ENCODE assay signal across 35 cellular contexts in genomic region chr3:15214758-15215157, GRCh38.
"Had no signal": no experiment of that assay in that cellular context is flagged by ENCODE, and none has a peak within 500 bp of the region (broad histone marks: within the 10 kb centered on the region; RNA-seq: fewer than 3 reads in every experiment).

No MANE protein-coding gene starts in this region.

- H3K4me3 ChIP-seq: ascending aorta, breast epithelium, cardiac muscle cell, colonic mucosa, dorsolateral prefrontal cortex, gastrocnemius medialis had no signal

- H3K27ac Mint-ChIP-seq: activated B cell treated with CpG ODN at 0.5 μM for 24 hours; activated CD8-positive, alpha-beta T cell treated with anti-CD3 and anti-CD28 coated beads for 36 hours; activated naive CD4-positive, alpha-beta T cell treated with anti-CD3 and anti-CD28 coated beads, Interleukin-2, amount 10 ng/mL, durations not matched to agents 7 days and 5 days; activated naive CD8-positive, alpha-beta T cell treated with anti-CD3 and anti-CD28 coated beads, Interleukin-2, amount 10 ng/mL, durations not matched to agents 7 days and 5 days; activated T-helper 1 cell treated with anti-CD3 and anti-CD28 coated beads, Interleukin-12 subunit alpha, Interleukin-12 subunit beta, Interleukin-2, Interleukin-4 antibody, amounts not matched to agents 30 ng/mL and 10 ng/mL and 1 ng/mL, durations not matched to agents 14 hours and 24 hours and 36 hours; activated T-helper 2 cell treated with anti-CD3 and anti-CD28 coated beads, Interferon-gamma antibody, Interleukin-2, Interleukin-4, amounts not matched to agents 10 μg/mL and 5 μg/mL and 100 μg/mL, durations not matched to agents 14 hours and 24 hours and 36 hours; brain; endodermal cell; T-cell; T-helper 1 cell treated with Interleukin-12 subunit alpha and Interleukin-12 subunit beta and Interleukin-4 antibody, amounts not matched to agents 30 μg/mL and 1 μg/mL, for 36 hours; T-helper 2 cell treated with Interferon-gamma antibody and Interleukin-4, amounts not matched to agents 5 μg/mL and 100 μg/mL, for 36 hours had no signal

- H3K27me3 Mint-ChIP-seq: activated B cell treated with CpG ODN at 0.5 μM for 24 hours; activated CD8-positive, alpha-beta T cell treated with anti-CD3 and anti-CD28 coated beads for 36 hours; activated naive CD4-positive, alpha-beta T cell treated with anti-CD3 and anti-CD28 coated beads, Interleukin-2, amount 10 ng/mL, durations not matched to agents 7 days and 5 days; activated naive CD8-positive, alpha-beta T cell treated with anti-CD3 and anti-CD28 coated beads, Interleukin-2, amount 10 ng/mL, durations not matched to agents 7 days and 5 days; brain; T-cell had no signal

- H3K27me3 ChIP-seq: ascending aorta, breast epithelium, cardiac muscle cell, colonic mucosa, dorsolateral prefrontal cortex, foreskin keratinocyte, gastrocnemius medialis had no signal

- H3K4me1 Mint-ChIP-seq: endodermal cell had no signal

- H3K9me3 Mint-ChIP-seq: activated B cell treated with CpG ODN at 0.5 μM for 24 hours; activated CD8-positive, alpha-beta T cell treated with anti-CD3 and anti-CD28 coated beads for 36 hours; activated naive CD4-positive, alpha-beta T cell treated with anti-CD3 and anti-CD28 coated beads, Interleukin-2, amount 10 ng/mL, durations not matched to agents 7 days and 5 days; activated naive CD4-positive, alpha-beta T cell treated with anti-CD3 and anti-CD28 coated beads, Interleukin-2, amount 50 U/mL, for 72 hours; activated naive CD8-positive, alpha-beta T cell treated with anti-CD3 and anti-CD28 coated beads, Interleukin-2, amount 10 ng/mL, durations not matched to agents 7 days and 5 days; activated T-cell treated with anti-CD3 and anti-CD28 coated beads, Interleukin-2, amount 50 U/mL, for 4 hours; activated T-helper 1 cell treated with anti-CD3 and anti-CD28 coated beads, Interleukin-12 subunit alpha, Interleukin-12 subunit beta, Interleukin-2, Interleukin-4 antibody, amounts not matched to agents 30 ng/mL and 10 ng/mL and 1 ng/mL, durations not matched to agents 14 hours and 24 hours and 36 hours; activated T-helper 2 cell treated with anti-CD3 and anti-CD28 coated beads, Interferon-gamma antibody, Interleukin-2, Interleukin-4, amounts not matched to agents 10 μg/mL and 5 μg/mL and 100 μg/mL, durations not matched to agents 14 hours and 24 hours and 36 hours; brain; endodermal cell; T-cell; T-helper 1 cell treated with Interleukin-12 subunit alpha and Interleukin-12 subunit beta and Interleukin-4 antibody, amounts not matched to agents 30 μg/mL and 1 μg/mL, for 36 hours; T-helper 2 cell treated with Interferon-gamma antibody and Interleukin-4, amounts not matched to agents 5 μg/mL and 100 μg/mL, for 36 hours had no signal

- H3K27ac ChIP-seq: ascending aorta, breast epithelium, cardiac muscle cell, colonic mucosa, dorsolateral prefrontal cortex, foreskin keratinocyte, WERI-Rb-1 had no signal

- H3K9me3 ChIP-seq: ascending aorta, breast epithelium, colonic mucosa, gastrocnemius medialis had no signal

- H3K4me1 ChIP-seq: breast epithelium, colonic mucosa, foreskin keratinocyte had no signal

- ATAC-seq: activated CD4-positive, CD25-positive, alpha-beta regulatory T cell treated with anti-CD3 and anti-CD28 coated beads, Interleukin-2, amount 50 U/mL, for 24 hours; activated CD8-positive, alpha-beta T cell treated with anti-CD3 and anti-CD28 coated beads for 36 hours; activated naive CD4-positive, alpha-beta T cell treated with anti-CD3 and anti-CD28 coated beads, Interleukin-2, amount 50 U/mL, for 72 hours; activated T-cell treated with anti-CD3 and anti-CD28 coated beads, Interleukin-2, amount 50 U/mL, for 4 hours; esophagus mucosa; foreskin keratinocyte; gastrocnemius medialis; T-cell had no signal

- H3K4me3 Mint-ChIP-seq: activated B cell treated with CpG ODN at 0.5 μM for 24 hours; activated CD8-positive, alpha-beta T cell treated with anti-CD3 and anti-CD28 coated beads for 36 hours; activated naive CD4-positive, alpha-beta T cell treated with anti-CD3 and anti-CD28 coated beads, Interleukin-2, amount 10 ng/mL, durations not matched to agents 7 days and 5 days; activated naive CD8-positive, alpha-beta T cell treated with anti-CD3 and anti-CD28 coated beads, Interleukin-2, amount 10 ng/mL, durations not matched to agents 7 days and 5 days; activated T-cell treated with anti-CD3 and anti-CD28 coated beads, Interleukin-2, amount 50 U/mL, for 4 hours; activated T-helper 1 cell treated with anti-CD3 and anti-CD28 coated beads, Interleukin-12 subunit alpha, Interleukin-12 subunit beta, Interleukin-2, Interleukin-4 antibody, amounts not matched to agents 30 ng/mL and 10 ng/mL and 1 ng/mL, durations not matched to agents 14 hours and 24 hours and 36 hours; brain; endodermal cell; T-cell; T-helper 1 cell treated with Interleukin-12 subunit alpha and Interleukin-12 subunit beta and Interleukin-4 antibody, amounts not matched to agents 30 μg/mL and 1 μg/mL, for 36 hours; T-helper 2 cell treated with Interferon-gamma antibody and Interleukin-4, amounts not matched to agents 5 μg/mL and 100 μg/mL, for 36 hours had no signal

- H3K36me3 ChIP-seq: breast epithelium, colonic mucosa had no signal

- DNase-seq: activated B cell treated with CpG ODN at 0.5 μM for 24 hours; activated CD4-positive, alpha-beta T cell treated with anti-CD3 and anti-CD28 coated beads for 48 hours; activated CD4-positive, alpha-beta T cell treated with anti-CD3 and anti-CD28 coated beads, Interleukin-2, amount 50 U/mL, for 1 hour; activated CD4-positive, alpha-beta T cell treated with anti-CD3 and anti-CD28 coated beads, Interleukin-2, amount 50 U/mL, for 48 hours; activated CD8-positive, alpha-beta memory T cell treated with anti-CD3 and anti-CD28 coated beads for 24 hours; activated CD8-positive, alpha-beta T cell treated with anti-CD3 and anti-CD28 coated beads for 36 hours; activated effector memory CD4-positive, alpha-beta T cell treated with anti-CD3 and anti-CD28 coated beads, Interleukin-2, amount 50 U/mL, for 16 hours; activated naive CD4-positive, alpha-beta T cell; activated naive CD4-positive, alpha-beta T cell treated with anti-CD3 and anti-CD28 coated beads, Interleukin-2, amount 10 ng/mL, durations not matched to agents 7 days and 5 days; activated naive CD8-positive, alpha-beta T cell treated with anti-CD3 and anti-CD28 coated beads, Interleukin-2, amount 10 ng/mL, durations not matched to agents 7 days and 5 days; activated T-cell treated with anti-CD3 and anti-CD28 coated beads, Interleukin-2, amount 50 U/mL, for 4 hours; central memory CD4-positive, alpha-beta T cell; cerebellar nuclear complex; colonic mucosa; dorsolateral prefrontal cortex; effector memory CD4-positive, alpha-beta T cell; endodermal cell; foreskin keratinocyte; gastrocnemius medialis; glutamatergic neuron; SW 1271; T-cell; T1000; WERI-Rb-1 had no signal
